ENCODE assay signal across 12 cellular contexts in genomic region chr20:33024263-33024601, GRCh38. TPM values are rescaled to one million over a fixed set of nuclear protein-coding genes. Genes with fewer than 3 reads are reported as not detected.
"Had no signal": no experiment of that assay in that cellular context is flagged by ENCODE, and none has a peak within 500 bp of the region (broad histone marks: within the 10 kb centered on the region; RNA-seq: fewer than 3 reads in every experiment).

No MANE protein-coding gene starts in this region.

- H3K27ac ChIP-seq: GM23248 had no signal

- H3K4me3 ChIP-seq: GM23248, GM23338, HAP-1 had no signal

- H2AFZ ChIP-seq: GM23248, GM23338 had no signal

- H3K36me3 ChIP-seq: HAP-1 had no signal

- H3K9me3 ChIP-seq: HAP-1 had no signal

- H3K4me1 ChIP-seq: HAP-1 had no signal

- DNase-seq: GM23248, GOT3, H7, H9, HCEC 1CT, HFFc6 had no signal

- FAIRE-seq: H1, H54 had no signal

- ATAC-seq: GM23338, HCT116 had no signal

- H3K4me2 ChIP-seq: GM23338 had no signal

- H3K9ac ChIP-seq: GM23248 had no signal

RNA-seq across cellular contexts. Expression of gene BPIFB6, which starts 7.2 kb away (rescaled TPM):
- total RNA-seq: GM23248, GM23338, H1, H4, H7, H9, HFFc6 had no signal
- polyA plus RNA-seq: GM23248, GM23338, H1 had no signal

RNA-seq across cellular contexts. Expression of gene BPIFB2, which starts 16.7 kb away (rescaled TPM):
- total RNA-seq: GM23248, GM23338, H1, H4, H7, H9, HFFc6 had no signal
- polyA plus RNA-seq: GM23248, GM23338, H1 had no signal

RNA-seq across cellular contexts. Expression of gene SUN5, which starts 20.0 kb away (rescaled TPM):
- total RNA-seq: GM23248, GM23338, H1, H4, H7, H9, HFFc6 had no signal
- polyA plus RNA-seq: GM23248, GM23338, H1 had no signal

RNA-seq across cellular contexts. Expression of gene BPIFB3, which starts 29.5 kb away (rescaled TPM):
- total RNA-seq: GM23248, GM23338, H1, H4, H7, H9, HFFc6 had no signal
- polyA plus RNA-seq: GM23248, GM23338, H1 had no signal

RNA-seq across cellular contexts. Expression of gene BPIFB4, which starts 55.2 kb away (rescaled TPM):
- total RNA-seq: GM23248, GM23338, H1, H4, H7, H9, HFFc6 had no signal
- polyA plus RNA-seq: GM23248, GM23338, H1 had no signal
